ENCODE assay signal across 8 cellular contexts in the genomic region with DNA sequence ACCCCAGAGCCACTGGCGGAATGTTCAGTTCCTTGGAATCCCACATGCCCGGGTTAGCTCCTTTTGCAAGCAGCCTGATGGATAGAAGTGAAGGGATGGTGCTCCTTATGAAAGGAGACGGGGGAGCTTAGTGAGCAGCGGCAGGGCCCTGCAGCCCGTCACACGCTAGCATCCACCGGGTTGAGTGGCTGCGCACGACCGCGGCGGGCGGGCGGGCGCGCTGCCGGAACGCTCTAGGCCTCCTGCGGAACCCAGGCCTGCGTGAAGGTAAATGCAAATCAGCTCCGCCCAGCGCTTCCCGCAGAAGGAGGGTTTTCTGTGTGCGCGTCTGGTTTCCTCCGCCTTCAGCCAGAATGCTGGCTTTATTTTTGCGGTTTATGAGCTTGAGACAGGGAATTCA. TPM values are rescaled to one million over a fixed set of nuclear protein-coding genes. Genes with fewer than 3 reads are reported as not detected.
DNase-seq lines count a peak whose midpoint lies in the region; ATAC-seq and TF ChIP-seq lines count a peak whose summit lies in the region.

No MANE protein-coding gene starts in this region.

- WGBS in IMR-90 (ENCODE audit: extremely low coverage in 2 of 2, insufficient read length in 1 of 2), 2 experiments, result 10% methylated on average over 9 of the region's 27 CpGs; no CpG with 5 or more reads in 1 of the 2 experiments
- WGBS in suprapubic skin, result 21% methylated on average over 27 of the region's 27 CpGs

- TF ChIP-seq RAD21 in IMR-90 (IDR thresholded peaks at IDR 0.05; ENCODE audit: low read length), result no peak

- H3K27me3 Mint-ChIP-seq in CD4-positive, alpha-beta T cell, result peaks cover 34% of the 10 kb centered on the region

- no peak overlapping the region for H2AK5ac ChIP-seq in IMR-90 (ENCODE audit: low read depth, low read length)

- no peaks in the 10 kb centered on the region for H3K36me3 Mint-ChIP-seq in CD4-positive, alpha-beta T cell (ENCODE audit: low read depth)

- no peak overlapping the region for H2BK120ac ChIP-seq in IMR-90 (ENCODE audit: low read depth, low read length)

- no peak overlapping the region for H3K4ac ChIP-seq in IMR-90 (ENCODE audit: low read depth, low read length)

- TF ChIP-seq EP300 in suprapubic skin (IDR thresholded peaks at IDR 0.05), result no peak

- no peak overlapping the region for H2BK15ac ChIP-seq in IMR-90 (ENCODE audit: low read depth, low read length)

- H3K27ac ChIP-seq in CD4-positive, alpha-beta T cell (ENCODE audit: low read depth, low read length), result no peak overlapping the region
- H3K27ac ChIP-seq in IMR-90 (ENCODE audit: insufficient read depth, low read length) (no peak overlapping the region), suprapubic skin (no peak overlapping the region)

- no TSS peak for BruUV-seq in IMR-90 (replicated peaks; lab: Mats Ljungman, UMichigan)

- peak; percentile 99 for ATAC-seq in CD4-positive, alpha-beta T cell (ENCODE audit: poor library complexity)
- peak; percentile 53 for ATAC-seq in IMR-90 (ENCODE audit: low read depth)

- POLR2A ChIA-PET in CD4-positive, alpha-beta T cell (lab: Charles Lee), result interaction anchor here (0.6 to 2.3 kb wide), 4 partner anchors 24 to 154 kb away, joined by 3 to 6 read pairs (median 4); a partner anchor contains a TSS
- POLR2A ChIA-PET in IMR-90 (lab: Charles Lee; ENCODE audit: unreplicated experiment), result no interaction called here

- no peaks in the 10 kb centered on the region for H3K9me3 ChIP-seq in CD4-positive, alpha-beta T cell (ENCODE audit: control insufficient read depth, low read length)
- no peaks in the 10 kb centered on the region for H3K9me3 ChIP-seq in IMR-90 (ENCODE audit: control insufficient read depth, insufficient read depth, low read length)
- no peaks in the 10 kb centered on the region for H3K9me3 ChIP-seq in suprapubic skin

- H4K20me1 ChIP-seq in IMR-90 (ENCODE audit: insufficient read depth, low read length), result no peaks in the 10 kb centered on the region

- no peak overlapping the region for H3K56ac ChIP-seq in IMR-90 (ENCODE audit: extremely low read depth, insufficient read depth, low read length)

- H4K91ac ChIP-seq in IMR-90 (ENCODE audit: insufficient read depth, low read depth, low read length), result no peak overlapping the region

- in situ Hi-C loops in IMR-90 (cut with MboI; ENCODE audit: low sequenced_read_pairs), result no loop called here

- H3K4me3 Mint-ChIP-seq in CD4-positive, alpha-beta T cell, result peak overlapping the region; percentile 70

- no peak overlapping the region for H4K8ac ChIP-seq in IMR-90 (ENCODE audit: low read depth in 2 of 2, low read length in 2 of 2)

- no peak overlapping the region for H3K27ac Mint-ChIP-seq in CD4-positive, alpha-beta T cell

- peak overlapping the region; percentile 69; the same call in 1 of the 2 replicates for H3K4me2 ChIP-seq in IMR-90 (ENCODE audit: low read depth, low read length)

- no peaks in the 10 kb centered on the region for H3K36me3 ChIP-seq in IMR-90 (ENCODE audit: control insufficient read depth, insufficient read depth, low read length)
- H3K36me3 ChIP-seq in suprapubic skin, result no peaks in the 10 kb centered on the region

- peak in 9 of 10 experiments; percentile 8 to 47 (median 23) for DNase-seq in CD4-positive, alpha-beta T cell
- no peak for DNase-seq in IMR-90
- peak; percentile 42 for DNase-seq in activated naive CD4-positive, alpha-beta T cell treated with anti-CD3 and anti-CD28 coated beads, Interleukin-2, amount 50 U/mL, for 16 hours
- DNase-seq in kidney tubule cell (ENCODE audit: low spot score), result peak; percentile 57
- no peak for DNase-seq in suprapubic skin (ENCODE audit: low spot score in 2 of 2)
- DNase-seq in HUDEP-2 (lab: John Stamatoyannopoulos, UW; ENCODE audit: unreplicated experiment in 76 of 76), result no peak
- DNase-seq in NCI-H1092 treated with DMSO at 0.1 percent for 48 hours (lab: John Stamatoyannopoulos, UW), result no peak
- no peak for DNase-seq in NOMO-1 treated with dmso at 0.1 percent for 144 hours (lab: John Stamatoyannopoulos, UW; ENCODE audit: unreplicated experiment)

- H3K27me3 ChIP-seq in CD4-positive, alpha-beta T cell (ENCODE audit: control insufficient read depth, insufficient read depth, low read length), result no peaks in the 10 kb centered on the region
- H3K27me3 ChIP-seq in IMR-90 (ENCODE audit: control insufficient read depth, insufficient read depth, low read length), result peaks cover 32% of the 10 kb centered on the region
- peaks cover 5% of the 10 kb centered on the region for H3K27me3 ChIP-seq in suprapubic skin

- H3K9me3 Mint-ChIP-seq in CD4-positive, alpha-beta T cell, result no peaks in the 10 kb centered on the region

- no peak overlapping the region for H3K9ac ChIP-seq in IMR-90 (ENCODE audit: low read depth, low read length)

- no peaks in the 10 kb centered on the region for H3K79me1 ChIP-seq in IMR-90 (ENCODE audit: low read depth in 1 of 2, low read length in 2 of 2)

- CTCF ChIA-PET in CD4-positive, alpha-beta T cell (lab: Charles Lee), result interaction anchor here (0.7 kb wide), 1 partner anchor 458 kb away, joined by 3 read pairs; no protein-coding TSS in a partner anchor
- CTCF ChIA-PET in IMR-90 (lab: Yijun Ruan, JAX), result interaction anchor here (1.6 kb wide), 1 partner anchor 23 kb away, joined by 3 read pairs; no protein-coding TSS in a partner anchor

- TF ChIP-seq CTCF in CD4-positive, alpha-beta T cell (IDR thresholded peaks at IDR 0.05), result no peak
- TF ChIP-seq CTCF in IMR-90 (conservative IDR thresholded peaks at IDR 0.05; ENCODE audit: low read depth, low read length) (no peak), suprapubic skin (IDR thresholded peaks at IDR 0.05) (no peak)

- H3K4me1 Mint-ChIP-seq in CD4-positive, alpha-beta T cell (ENCODE audit: low read depth), result peaks cover 11% of the 10 kb centered on the region

- no peak overlapping the region; the same call in 1 of the 2 replicates for H3K23ac ChIP-seq in IMR-90 (ENCODE audit: low read depth, low read length)

- H3K9me1 ChIP-seq in IMR-90 (ENCODE audit: insufficient read depth, low read length), result no peaks in the 10 kb centered on the region

- intact Hi-C loops in CD4-positive, alpha-beta T cell (cut with DNase I, micrococcal nuclease), result no loop called here
- intact Hi-C loops in IMR-90 (cut with micrococcal nuclease), result no loop called here

- no peak overlapping the region for H2BK5ac ChIP-seq in IMR-90 (ENCODE audit: low read depth, low read length, poor library complexity, severe bottlenecking)

- no peak overlapping the region for H2BK20ac ChIP-seq in IMR-90 (ENCODE audit: low read depth, low read length)

- TF ChIP-seq POLR2A in IMR-90 (IDR thresholded peaks at IDR 0.05; ENCODE audit: low read depth, low read length) (no peak), suprapubic skin (IDR thresholded peaks at IDR 0.05) (no peak)

- H3K4me1 ChIP-seq in IMR-90 (ENCODE audit: control insufficient read depth, insufficient read depth, low read length), result no peaks in the 10 kb centered on the region; the same call in 1 of the 2 replicates
- H3K4me1 ChIP-seq in suprapubic skin, result peaks cover 5% of the 10 kb centered on the region

- no peak overlapping the region for H4K5ac ChIP-seq in IMR-90 (ENCODE audit: low read depth, low read length)

- H3K14ac ChIP-seq in IMR-90 (replicated peaks; ENCODE audit: low read depth, low read length), result no peak overlapping the region

- H2AK9ac ChIP-seq in IMR-90 (replicated peaks; ENCODE audit: low read depth, low read length, poor library complexity), result no peak overlapping the region

- dilution Hi-C loops in IMR-90 (cut with HindIII; ENCODE audit: low sequenced_read_pairs, unreplicated experiment), result no loop called here

- no peak overlapping the region for H3K18ac ChIP-seq in IMR-90 (ENCODE audit: low read depth, low read length)

- H2AFZ ChIP-seq in IMR-90 (replicated peaks; ENCODE audit: low read length, poor library complexity), result peak overlapping the region; percentile 84

- no peak overlapping the region for H3K4me3 ChIP-seq in IMR-90 (ENCODE audit: insufficient read depth, low read depth, low read length)
- peak overlapping the region; percentile 12 for H3K4me3 ChIP-seq in suprapubic skin

TF ChIP-seq in IMR-90, 13 proteins besides CTCF, POLR2A, EP300 and RAD21:
- TF ChIP-seq MAZ (IDR thresholded peaks at IDR 0.05; ENCODE audit: borderline replicate concordance, low read depth, low read length) (no peak), FOS (IDR thresholded peaks at IDR 0.05; ENCODE audit: low read depth, low read length) (no peak), CHD1 (IDR thresholded peaks at IDR 0.05; ENCODE audit: low read depth, low read length) (no peak), BHLHE40 (IDR thresholded peaks at IDR 0.05; ENCODE audit: low read depth, low read length) (no peak), RCOR1 (IDR thresholded peaks at IDR 0.05; ENCODE audit: insufficient replicate concordance, low read length) (no peak), CEBPB (IDR thresholded peaks at IDR 0.05; ENCODE audit: low read depth, low read length) (no peak), MXI1 (IDR thresholded peaks at IDR 0.05; ENCODE audit: borderline replicate concordance, low read depth, low read length) (no peak), RFX5 (IDR thresholded peaks at IDR 0.05; ENCODE audit: low read depth, low read length) (no peak), SMC3 (IDR thresholded peaks at IDR 0.05; ENCODE audit: low read depth, low read length) (no peak), NFE2L2 (IDR thresholded peaks at IDR 0.05; ENCODE audit: low read depth, low read length) (no peak)
- TF ChIP-seq, protein P1, sequence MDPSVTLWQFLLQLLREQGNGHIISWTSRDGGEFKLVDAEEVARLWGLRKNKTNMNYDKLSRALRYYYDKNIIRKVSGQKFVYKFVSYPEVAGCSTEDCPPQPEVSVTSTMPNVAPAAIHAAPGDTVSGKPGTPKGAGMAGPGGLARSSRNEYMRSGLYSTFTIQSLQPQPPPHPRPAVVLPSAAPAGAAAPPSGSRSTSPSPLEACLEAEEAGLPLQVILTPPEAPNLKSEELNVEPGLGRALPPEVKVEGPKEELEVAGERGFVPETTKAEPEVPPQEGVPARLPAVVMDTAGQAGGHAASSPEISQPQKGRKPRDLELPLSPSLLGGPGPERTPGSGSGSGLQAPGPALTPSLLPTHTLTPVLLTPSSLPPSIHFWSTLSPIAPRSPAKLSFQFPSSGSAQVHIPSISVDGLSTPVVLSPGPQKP (IDR thresholded peaks at IDR 0.05; ENCODE audit: borderline replicate concordance, low read depth, low read length), result no peak

RNA-seq across cellular contexts. Expression of a gene that starts 19.8 kb away (rescaled TPM):
- total RNA-seq in CD4-positive, alpha-beta T cell, result not detected
- total RNA-seq in IMR-90 (2012; rRNA removed) (under 0.01 TPM in 1 of 2 replicates, not detected in the other), suprapubic skin (not detected)
- 0.03 TPM in 1 of 2 replicates, not detected in the other for polyA plus RNA-seq in IMR-90 (2012; rRNA removed)
- polyA plus RNA-seq in IMR-90 (2012; cell fraction: cytosol; rRNA removed), result not detected in 2 replicates
- 0.07 and 0.17 TPM in 2 replicates for polyA plus RNA-seq in IMR-90 (2012; cell fraction: nucleus; rRNA removed; ENCODE audit: low replicate concordance)

RNA-seq across cellular contexts. Expression of a gene that starts 47.4 kb away (rescaled TPM):
- 10 to 100 TPM; 16.5 to 19.0 TPM for total RNA-seq in CD4-positive, alpha-beta T cell
- total RNA-seq in IMR-90 (2012; rRNA removed) (11.7 and 23.1 TPM in 2 replicates), suprapubic skin (10 to 100 TPM; 17.7 to 20.9 (median 18.8) TPM)
- 13.0 and 17.5 TPM in 2 replicates for polyA plus RNA-seq in IMR-90 (2012; rRNA removed)
- polyA plus RNA-seq in IMR-90 (2012; cell fraction: cytosol; rRNA removed), result 1.4 and 5.3 TPM in 2 replicates
- polyA plus RNA-seq in IMR-90 (2012; cell fraction: nucleus; rRNA removed; ENCODE audit: low replicate concordance), result 0.42 and 5.4 TPM in 2 replicates

Comparison
In these comparisons a context has a peak if more than half of its experiments do, and no peak if none do; other contexts are left out.
1. DNase-seq: peak in CD4-positive, alpha-beta T cell (9 of 10), activated naive CD4-positive, alpha-beta T cell treated with anti-CD3 and anti-CD28 coated beads, Interleukin-2, amount 50 U/mL, for 16 hours (single experiment) and kidney tubule cell (single experiment); none in IMR-90 (single experiment), suprapubic skin (0 of 2), HUDEP-2 (0 of 76), NCI-H1092 treated with DMSO at 0.1 percent for 48 hours (single experiment) and NOMO-1 treated with dmso at 0.1 percent for 144 hours (single experiment).